In genomic region chr15:101436526-101436925, GRCh38 we compare ENCODE assay signal across 17 cellular contexts. TPM values are rescaled to one million over a fixed set of nuclear protein-coding genes. Genes with fewer than 3 reads are reported as not detected.
DNase-seq lines count a peak whose midpoint lies in the region; ATAC-seq lines count a peak whose summit lies in the region.
"Had no signal": no experiment of that assay in that cellular context is flagged by ENCODE, and none has a peak within 500 bp of the region (broad histone marks: within the 10 kb centered on the region; RNA-seq: fewer than 3 reads in every experiment).

No MANE protein-coding gene starts in this region.

- DNase-seq in NCI-H345 (lab: John Stamatoyannopoulos, UW) (peak; percentile 9), NCI-H345 treated with DMSO at 0.1 percent for 48 hours (lab: John Stamatoyannopoulos, UW; ENCODE audit: unreplicated experiment) (no peak), left lobe of liver (ENCODE audit: low spot score) (peak; percentile 42)
- DNase-seq in activated CD4-positive, alpha-beta T cell treated with anti-CD3 and anti-CD28 coated beads, Interleukin-2, amount 50 U/mL, for 4 hours, result no peak
- DNase-seq: ACHN; Calu3; CD4-positive, CD25-positive, alpha-beta regulatory T cell; DMS153; DMS79 treated with DMSO at 0.1 percent for 48 hours; EL had no signal

- H3K27ac ChIP-seq in angular gyrus (ENCODE audit: low read depth, low read length) (peak overlapping the region; percentile 42), temporal lobe (ENCODE audit: low read depth, low read length) (peak overlapping the region; percentile 73)
- H3K27ac ChIP-seq: 22Rv1; BLaER1 treated with 17β-estradiol and CSF1 and Interleukin-3, amounts not matched to agents 10 nM and 100 nM had no signal

- ATAC-seq in left lobe of liver, result no peak
- ATAC-seq in GM18909 (IDR thresholded peaks at IDR 0.05; ENCODE audit: poor library complexity, unreplicated experiment), result no peak
- no peak for ATAC-seq in HG03460 (IDR thresholded peaks at IDR 0.05; ENCODE audit: unreplicated experiment)
- ATAC-seq: GM23338 had no signal

RNA-seq across cellular contexts. Expression of gene PCSK6, which starts 53.0 kb away (rescaled TPM):
- total RNA-seq in left lobe of liver (180 TPM), temporal lobe (11.8 TPM)

Comparison
In these comparisons a context has a peak if more than half of its experiments do, and no peak if none do; other contexts are left out.
1. DNase-seq: peak in NCI-H345 (single experiment) and left lobe of liver (single experiment); none in NCI-H345 treated with DMSO at 0.1 percent for 48 hours (single experiment) and activated CD4-positive, alpha-beta T cell treated with anti-CD3 and anti-CD28 coated beads, Interleukin-2, amount 50 U/mL, for 4 hours (0 of 2).
2. RNA of gene PCSK6, which starts 53.0 kb away (total RNA-seq): 180 TPM in left lobe of liver (single experiment); 11.8 TPM in temporal lobe (single experiment); every median in the first group is over 10 times any median in the second.